Comparison of ENCODE assay signal across 8 cellular contexts in the genomic region with DNA sequence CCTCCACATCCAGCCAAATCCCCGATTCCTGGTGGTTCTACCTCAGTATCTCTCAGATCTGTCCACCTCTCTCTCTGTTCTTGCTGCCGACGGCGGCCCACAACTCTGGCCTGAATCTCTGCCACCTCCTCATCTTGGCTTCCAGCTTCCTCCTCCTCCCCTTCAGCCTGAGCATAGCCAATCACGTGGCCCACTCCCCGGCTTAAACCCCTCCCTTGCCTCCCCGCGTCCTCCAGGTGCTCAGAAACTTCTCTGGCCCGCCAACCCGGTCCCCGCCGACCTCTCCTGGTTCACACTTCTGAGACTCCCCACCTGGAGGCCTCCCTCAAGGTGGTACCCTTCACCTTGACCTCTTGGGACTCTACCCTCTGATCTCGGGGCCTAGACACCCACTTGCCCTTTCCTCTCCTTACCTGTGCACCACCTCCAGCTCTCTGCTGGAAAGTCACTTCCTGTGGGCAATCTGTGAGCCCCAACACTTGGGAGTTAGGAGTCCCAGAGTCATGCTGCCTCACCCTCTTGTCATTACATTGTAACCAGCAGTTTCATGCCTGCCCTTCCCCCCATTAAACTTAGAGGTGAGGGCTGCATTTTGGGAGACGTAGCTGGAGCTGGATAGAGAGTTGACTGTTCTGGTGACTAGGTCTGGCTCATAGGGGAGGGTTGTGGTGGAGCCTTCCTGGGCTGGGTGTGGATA. TPM values are rescaled to one million over a fixed set of nuclear protein-coding genes. Genes with fewer than 3 reads are reported as not detected.
A peak's percentile ranks its signal among the peaks of the same experiment; 100 is the strongest.
DNase-seq lines count a peak whose midpoint lies in the region; ATAC-seq and TF ChIP-seq lines count a peak whose summit lies in the region.

No MANE protein-coding gene starts in this region.

- H3K9me3 ChIP-seq in Peyer's patch (no peaks in the 10 kb centered on the region), neuron (ENCODE audit: low read length) (no peaks in the 10 kb centered on the region), testis (no peaks in the 10 kb centered on the region)

- H3K27ac ChIP-seq in Peyer's patch, result peak overlapping the region; percentile 75 to 93 (median 92)
- H3K27ac ChIP-seq in testis, result peak overlapping the region; percentile 69 to 72

- H3K36me3 ChIP-seq in Peyer's patch (no peaks in the 10 kb centered on the region), neuron (ENCODE audit: insufficient read depth, low read length) (no peaks in the 10 kb centered on the region), testis (ENCODE audit: low read depth, missing control alignments) (no peaks in the 10 kb centered on the region)

- H2AFZ ChIP-seq in neuron (ENCODE audit: low read depth, low read length), result peak overlapping the region; percentile 73

- TF ChIP-seq CTCF in GM13976 (IDR thresholded peaks at IDR 0.05; ENCODE audit: borderline replicate concordance, control extremely low read depth, extremely low read depth, insufficient read depth, missing control alignments) (no peak), Peyer's patch (IDR thresholded peaks at IDR 0.05) (no peak), fibroblast of the aortic adventitia (IDR thresholded peaks at IDR 0.05; ENCODE audit: insufficient read depth, low read length) (no peak), testis (IDR thresholded peaks at IDR 0.05) (no peak)

- in situ Hi-C loops in GM13976 (cut with MboI; ENCODE audit: low sequenced_read_pairs, unreplicated experiment), result no loop called here

- H3K4me1 ChIP-seq in Peyer's patch (peaks cover 0 to 40% (median 19%) of the 10 kb centered on the region in 4 donors), neuron (ENCODE audit: insufficient read depth, low read length) (peaks cover 31% of the 10 kb centered on the region), testis (peaks cover 12% of the 10 kb centered on the region)

- TF ChIP-seq POLR2A in Peyer's patch (IDR thresholded peaks at IDR 0.05), result peak; percentile 64 to 83
- no peak for TF ChIP-seq POLR2A in testis (IDR thresholded peaks at IDR 0.05)

- intact Hi-C loops in testis (cut with DNase I; ENCODE audit: low total_unique reads), result no loop called here

- peak; percentile 34 for ATAC-seq in HG03196 (IDR thresholded peaks at IDR 0.05; ENCODE audit: unreplicated experiment)

- WGBS in testis, 2 donors, result 23 to 26% methylated on average over 13 to 14 of the region's 14 CpGs

- H3K27me3 ChIP-seq in Peyer's patch, result no peaks in the 10 kb centered on the region
- no peaks in the 10 kb centered on the region for H3K27me3 ChIP-seq in neuron (ENCODE audit: insufficient read depth, low read length)
- H3K27me3 ChIP-seq in testis, result no peaks in the 10 kb centered on the region

- peak; percentile 88 for DNase-seq in GM13976 (ENCODE audit: low spot score)
- DNase-seq in Peyer's patch, result peak; percentile 91 to 95 (median 91)
- peak; percentile 54 to 57 for DNase-seq in activated T-helper 1 cell treated with anti-CD3 and anti-CD28 coated beads, Interleukin-2, amount 50 U/mL, for 16 hours (ENCODE audit: low read depth in 1 of 2, low spot score in 1 of 2)
- peak; percentile 78 for DNase-seq in fibroblast of the aortic adventitia (ENCODE audit: low read depth)
- DNase-seq in testis, result peak; percentile 71
- no peak for DNase-seq in foreskin melanocyte

- H3K4me3 ChIP-seq in Peyer's patch, result peak overlapping the region; percentile 49 to 75 (median 70)
- peak overlapping the region; percentile 86 for H3K4me3 ChIP-seq in fibroblast of the aortic adventitia (ENCODE audit: low read depth, low read length)
- H3K4me3 ChIP-seq in neuron (ENCODE audit: low read length), result peak overlapping the region; percentile 60
- peak overlapping the region; percentile 50 to 58 for H3K4me3 ChIP-seq in testis

RNA-seq across cellular contexts. Expression of a gene that starts 4.5 kb away (rescaled TPM):
- total RNA-seq in Peyer's patch (100 to 1,000 TPM in 1 of 4 donors, 10 to 100 TPM in 3; 72.3 to 148 (median 83.9) TPM), fibroblast of the aortic adventitia (ENCODE audit: low replicate concordance) (313 and 1,883 TPM in 2 replicates), testis (100 to 1,000 TPM; 113 to 142 TPM)
- polyA plus RNA-seq in testis (ENCODE audit: insufficient read depth, low read depth, low replicate concordance), result 159 TPM

RNA-seq across cellular contexts. Expression of a gene that starts 17.8 kb away (rescaled TPM):
- total RNA-seq in Peyer's patch, result 10 to 100 TPM in 1 of 4 donors, 1 to 10 TPM in 3; 5.6 to 15.7 (median 9.3) TPM
- total RNA-seq in fibroblast of the aortic adventitia (ENCODE audit: low replicate concordance), result 1.2 and 3.6 TPM in 2 replicates
- 1 to 10 TPM; 3.6 to 7.2 TPM for total RNA-seq in testis
- polyA plus RNA-seq in testis (ENCODE audit: insufficient read depth, low read depth, low replicate concordance), result 4.2 TPM

RNA-seq across cellular contexts. Expression of a gene that starts 27.8 kb away (rescaled TPM):
- total RNA-seq in Peyer's patch (100 to 1,000 TPM in 1 of 4 donors, 10 to 100 TPM in 3; 71.9 to 103 (median 95.8) TPM), fibroblast of the aortic adventitia (ENCODE audit: low replicate concordance) (42.8 and 65.7 TPM in 2 replicates), testis (10 to 100 TPM; 78.4 to 96.7 TPM)
- polyA plus RNA-seq in testis (ENCODE audit: insufficient read depth, low read depth, low replicate concordance), result 102 TPM

RNA-seq across cellular contexts. Expression of a gene that starts 39.5 kb away (rescaled TPM):
- total RNA-seq in Peyer's patch, result 100 to 1,000 TPM in 3 of 4 donors, 10 to 100 TPM in 1; 21.5 to 177 (median 138) TPM
- total RNA-seq in fibroblast of the aortic adventitia (ENCODE audit: low replicate concordance), result 18.9 and 31.2 TPM in 2 replicates
- 10 to 100 TPM; 36.4 to 57.5 TPM for total RNA-seq in testis
- 39.3 TPM for polyA plus RNA-seq in testis (ENCODE audit: insufficient read depth, low read depth, low replicate concordance)
